ENCODE assay signal across 11 cellular contexts in the genomic region with DNA sequence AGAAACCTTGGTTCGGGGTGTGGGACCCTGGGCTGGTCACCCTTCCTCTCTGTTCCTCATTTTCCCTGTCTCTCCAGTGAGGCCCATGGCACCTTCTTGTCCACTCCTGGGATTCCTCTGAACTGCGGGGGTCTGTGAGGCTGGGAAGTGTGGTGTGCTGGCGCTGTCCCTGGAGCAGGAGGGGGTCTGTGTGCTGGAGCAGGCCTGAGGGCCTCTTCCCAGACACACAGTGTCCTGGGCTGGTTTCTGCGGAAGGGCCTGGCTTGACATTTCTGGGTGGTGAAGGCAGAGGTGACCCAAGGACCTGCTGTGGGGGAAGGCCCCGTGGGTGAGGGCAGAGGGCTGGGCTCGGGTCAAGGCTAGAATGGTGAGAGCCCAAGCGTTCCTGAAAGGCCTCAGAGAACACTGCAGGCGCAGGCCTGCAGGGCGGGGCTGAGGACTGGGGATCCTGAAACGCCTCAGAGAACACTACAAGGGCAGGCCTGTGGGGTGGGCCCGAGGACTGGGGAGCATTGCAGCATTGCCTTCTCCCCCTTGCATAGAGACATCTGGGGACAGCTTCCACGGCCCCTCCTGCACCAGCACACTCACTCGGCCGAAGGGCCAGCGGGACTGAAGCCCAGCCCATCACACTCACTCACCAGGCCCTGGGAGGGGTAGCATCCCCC. TPM values are rescaled to one million over a fixed set of nuclear protein-coding genes. Genes with fewer than 3 reads are reported as not detected.
A peak's percentile ranks its signal among the peaks of the same experiment; 100 is the strongest.
DNase-seq lines count a peak whose midpoint lies in the region; ATAC-seq and TF ChIP-seq lines count a peak whose summit lies in the region.
"Had no signal": no experiment of that assay in that cellular context is flagged by ENCODE, and none has a peak within 500 bp of the region (broad histone marks: within the 10 kb centered on the region; RNA-seq: fewer than 3 reads in every experiment).

No MANE protein-coding gene starts in this region.

- no peak overlapping the region for H2AFZ ChIP-seq in OCI-LY3 (ENCODE audit: low read depth, low read length)

- no peak overlapping the region for H3K9ac ChIP-seq in OCI-LY3 (ENCODE audit: low read length)

- no peaks in the 10 kb centered on the region for H3K27me3 ChIP-seq in CD4-positive, CD25-positive, alpha-beta regulatory T cell (ENCODE audit: control insufficient read depth, insufficient read depth, low read length)
- no peaks in the 10 kb centered on the region for H3K27me3 ChIP-seq in OCI-LY3 (ENCODE audit: low read depth, low read length)

- no peaks in the 10 kb centered on the region for H4K20me1 ChIP-seq in OCI-LY3 (ENCODE audit: insufficient read depth, low read length)

- peak overlapping the region in 2 of 3 donors; percentile 14 to 44 for H3K27ac Mint-ChIP-seq in CD4-positive, CD25-positive, alpha-beta regulatory T cell
- peak overlapping the region in 8 of 10 donors; percentile 55 to 98 (median 95) for H3K27ac Mint-ChIP-seq in naive thymus-derived CD8-positive, alpha-beta T cell
- H3K27ac Mint-ChIP-seq: activated naive CD4-positive, alpha-beta T cell treated with anti-CD3 and anti-CD28 coated beads, Interleukin-2, amount 50 U/mL, for 24 hours had no signal

- H3K36me3 ChIP-seq in CD4-positive, CD25-positive, alpha-beta regulatory T cell (ENCODE audit: control insufficient read depth, insufficient read depth, low read length) = no peaks in the 10 kb centered on the region
- no peaks in the 10 kb centered on the region for H3K36me3 ChIP-seq in OCI-LY3 (replicated peaks; ENCODE audit: low read depth, low read length)

- H3K4me3 ChIP-seq in CD4-positive, CD25-positive, alpha-beta regulatory T cell (ENCODE audit: low read depth, low read length) = no peak overlapping the region
- H3K4me3 ChIP-seq in OCI-LY3 (ENCODE audit: low read length) = no peak overlapping the region

- peaks cover 19% of the 10 kb centered on the region for H3K4me1 ChIP-seq in CD4-positive, CD25-positive, alpha-beta regulatory T cell (ENCODE audit: control insufficient read depth, insufficient read depth, low read length, poor library complexity, severe bottlenecking)
- peaks cover 24% of the 10 kb centered on the region for H3K4me1 ChIP-seq in OCI-LY3 (ENCODE audit: low read length)

- DNase-seq in CD4-positive, CD25-positive, alpha-beta regulatory T cell = no peak
- DNase-seq in naive thymus-derived CD8-positive, alpha-beta T cell = no peak
- no peak for DNase-seq in cerebellar nuclear complex (lab: John Stamatoyannopoulos, UW)
- DNase-seq: COR-L47, SIG-M5 had no signal

- peak overlapping the region in 2 of 4 donors; percentile 43 to 61 for H3K4me3 Mint-ChIP-seq in CD4-positive, CD25-positive, alpha-beta regulatory T cell
- peak overlapping the region in 2 of 10 donors; percentile 15 to 72 for H3K4me3 Mint-ChIP-seq in naive thymus-derived CD8-positive, alpha-beta T cell
- H3K4me3 Mint-ChIP-seq: activated naive CD4-positive, alpha-beta T cell treated with anti-CD3 and anti-CD28 coated beads, Interleukin-2, amount 50 U/mL, for 24 hours had no signal

- POLR2A ChIA-PET in naive thymus-derived CD8-positive, alpha-beta T cell (lab: Charles Lee) = interaction anchor here (1.4 to 3.0 kb wide), 2 partner anchors 31 to 104 kb away, joined by 5 to 21 read pairs; a partner anchor contains a TSS

- H3K27ac ChIP-seq in CD4-positive, CD25-positive, alpha-beta regulatory T cell (ENCODE audit: insufficient read depth, low read length, poor library complexity, severe bottlenecking) = no peak overlapping the region
- no peak overlapping the region for H3K27ac ChIP-seq in OCI-LY3 (ENCODE audit: low read length)

- H3K27me3 Mint-ChIP-seq in CD4-positive, CD25-positive, alpha-beta regulatory T cell = peaks cover 4% of the 10 kb centered on the region
- H3K27me3 Mint-ChIP-seq in naive thymus-derived CD8-positive, alpha-beta T cell = no peaks in the 10 kb centered on the region
- H3K27me3 Mint-ChIP-seq: activated naive CD4-positive, alpha-beta T cell treated with anti-CD3 and anti-CD28 coated beads, Interleukin-2, amount 50 U/mL, for 24 hours had no signal

- TF ChIP-seq CTCF in OCI-LY3 (IDR thresholded peaks at IDR 0.05; ENCODE audit: low read depth, low read length) = no peak

- H3K4me1 Mint-ChIP-seq in CD4-positive, CD25-positive, alpha-beta regulatory T cell = peaks cover 7 to 23% (median 15%) of the 10 kb centered on the region in 4 donors
- peaks cover 14 to 44% (median 34%) of the 10 kb centered on the region in 4 donors for H3K4me1 Mint-ChIP-seq in naive thymus-derived CD8-positive, alpha-beta T cell

- no peaks in the 10 kb centered on the region for H3K9me3 ChIP-seq in CD4-positive, CD25-positive, alpha-beta regulatory T cell (ENCODE audit: control insufficient read depth in 2 of 2, low read length in 2 of 2)
- H3K9me3 ChIP-seq in OCI-LY3 (ENCODE audit: insufficient read depth, low read length) = no peaks in the 10 kb centered on the region

- peak overlapping the region; percentile 27 for H3K4me2 ChIP-seq in OCI-LY3 (ENCODE audit: low read length)

- H3K9me3 Mint-ChIP-seq in CD4-positive, CD25-positive, alpha-beta regulatory T cell = no peaks in the 10 kb centered on the region
- no peaks in the 10 kb centered on the region for H3K9me3 Mint-ChIP-seq in naive thymus-derived CD8-positive, alpha-beta T cell
- H3K9me3 Mint-ChIP-seq: activated naive CD4-positive, alpha-beta T cell treated with anti-CD3 and anti-CD28 coated beads, Interleukin-2, amount 50 U/mL, for 24 hours had no signal

- H3K79me2 ChIP-seq in OCI-LY3 (ENCODE audit: low read length) = no peaks in the 10 kb centered on the region

- H3K36me3 Mint-ChIP-seq in CD4-positive, CD25-positive, alpha-beta regulatory T cell = no peaks in the 10 kb centered on the region
- H3K36me3 Mint-ChIP-seq in naive thymus-derived CD8-positive, alpha-beta T cell = no peaks in the 10 kb centered on the region
- H3K36me3 Mint-ChIP-seq: activated naive CD4-positive, alpha-beta T cell treated with anti-CD3 and anti-CD28 coated beads, Interleukin-2, amount 50 U/mL, for 24 hours had no signal

- no peak for ATAC-seq in CD4-positive, CD25-positive, alpha-beta regulatory T cell (ENCODE audit: low read depth in 2 of 2)
- ATAC-seq in esophagus mucosa (peak; percentile 54), GM21576 (IDR thresholded peaks at IDR 0.05; ENCODE audit: unreplicated experiment) (no peak), GM18909 (IDR thresholded peaks at IDR 0.05; ENCODE audit: poor library complexity, unreplicated experiment) (no peak), HG03520 (IDR thresholded peaks at IDR 0.05; ENCODE audit: unreplicated experiment) (no peak)
- ATAC-seq in naive thymus-derived CD8-positive, alpha-beta T cell = no peak

RNA-seq across cellular contexts. Expression of a gene that starts 10.6 kb away (rescaled TPM):
- total RNA-seq in CD4-positive, CD25-positive, alpha-beta regulatory T cell = 41.7 TPM
- polyA plus RNA-seq in CD4-positive, CD25-positive, alpha-beta regulatory T cell = 10 to 100 TPM; 38.1 to 66.3 (median 54.4) TPM
- 33.5 TPM for total RNA-seq in esophagus mucosa
- 10 to 100 TPM; 16.3 to 16.5 TPM for total RNA-seq in naive thymus-derived CD8-positive, alpha-beta T cell
- polyA plus RNA-seq in naive thymus-derived CD8-positive, alpha-beta T cell = 10 to 100 TPM; 11.8 to 20.9 (median 13.2) TPM

RNA-seq across cellular contexts. Expression of a gene that starts 30.5 kb away (rescaled TPM):
- 54.5 TPM for total RNA-seq in CD4-positive, CD25-positive, alpha-beta regulatory T cell
- 1 to 10 TPM; 1.3 to 2.2 (median 1.9) TPM for polyA plus RNA-seq in CD4-positive, CD25-positive, alpha-beta regulatory T cell
- 23.7 TPM for total RNA-seq in esophagus mucosa
- total RNA-seq in naive thymus-derived CD8-positive, alpha-beta T cell = 10 to 100 TPM; 44.3 to 46.2 TPM
- polyA plus RNA-seq in naive thymus-derived CD8-positive, alpha-beta T cell = 1 to 10 TPM in 2 of 3 donors, under 1 TPM in 1; 0.98 to 4.9 (median 2.4) TPM
